ENCODE assay signal across 2 cellular contexts in the genomic region with DNA sequence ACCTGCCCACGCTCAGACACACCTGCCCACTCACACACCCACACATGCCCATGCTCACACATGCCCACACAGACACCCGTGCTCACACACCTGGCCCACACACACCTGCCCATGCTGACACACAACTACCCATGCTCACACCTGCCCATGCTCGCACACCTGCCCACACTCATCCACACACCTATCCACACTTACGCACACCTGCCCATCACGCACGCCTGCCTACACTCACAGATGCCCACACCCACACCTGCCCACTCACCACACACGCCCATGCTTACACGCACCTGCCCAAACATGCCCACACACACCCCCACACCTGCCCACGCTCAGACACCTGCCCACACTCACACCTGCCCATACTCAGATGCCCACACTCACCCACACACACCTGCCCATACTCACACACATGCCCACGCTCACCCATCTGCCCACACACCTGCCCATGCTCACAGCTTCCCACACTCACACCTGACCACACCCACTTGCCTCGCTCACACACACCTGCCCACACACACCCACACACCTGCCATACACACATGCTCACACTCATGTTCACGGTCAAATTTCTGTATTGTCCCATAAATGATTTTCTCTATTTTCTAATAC.
TF ChIP-seq lines count a peak whose summit lies in the region.

No MANE protein-coding gene starts in this region.

TF ChIP-seq in HEK293, 187 proteins besides CTCF, POLR2A, EP300 and RAD21:
- TF ChIP-seq ZEB2 (tag by site-specific recombination; IDR thresholded peaks at IDR 0.05) (peak; percentile 95), ZFHX2 (tag by site-specific recombination; conservative IDR thresholded peaks at IDR 0.05) (peak; percentile 100), EGR2 (tag by site-specific recombination; IDR thresholded peaks at IDR 0.05; ENCODE audit: low read depth) (peak; percentile 98), KLF8 (tag by site-specific recombination; IDR thresholded peaks at IDR 0.05) (0 out of 2 replicates have a peak, but pooled peaks have one; percentile 20), KLF9 (tag by site-specific recombination; IDR thresholded peaks at IDR 0.05; ENCODE audit: low read depth) (peak; percentile 62; the same call in 1 of the 2 replicates)
- TF ChIP-seq, protein P1, sequence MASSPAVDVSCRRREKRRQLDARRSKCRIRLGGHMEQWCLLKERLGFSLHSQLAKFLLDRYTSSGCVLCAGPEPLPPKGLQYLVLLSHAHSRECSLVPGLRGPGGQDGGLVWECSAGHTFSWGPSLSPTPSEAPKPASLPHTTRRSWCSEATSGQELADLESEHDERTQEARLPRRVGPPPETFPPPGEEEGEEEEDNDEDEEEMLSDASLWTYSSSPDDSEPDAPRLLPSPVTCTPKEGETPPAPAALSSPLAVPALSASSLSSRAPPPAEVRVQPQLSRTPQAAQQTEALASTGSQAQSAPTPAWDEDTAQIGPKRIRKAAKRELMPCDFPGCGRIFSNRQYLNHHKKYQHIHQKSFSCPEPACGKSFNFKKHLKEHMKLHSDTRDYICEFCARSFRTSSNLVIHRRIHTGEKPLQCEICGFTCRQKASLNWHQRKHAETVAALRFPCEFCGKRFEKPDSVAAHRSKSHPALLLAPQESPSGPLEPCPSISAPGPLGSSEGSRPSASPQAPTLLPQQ (tag by site-specific recombination; IDR thresholded peaks at IDR 0.05): no peak
- TF ChIP-seq, protein P2, sequence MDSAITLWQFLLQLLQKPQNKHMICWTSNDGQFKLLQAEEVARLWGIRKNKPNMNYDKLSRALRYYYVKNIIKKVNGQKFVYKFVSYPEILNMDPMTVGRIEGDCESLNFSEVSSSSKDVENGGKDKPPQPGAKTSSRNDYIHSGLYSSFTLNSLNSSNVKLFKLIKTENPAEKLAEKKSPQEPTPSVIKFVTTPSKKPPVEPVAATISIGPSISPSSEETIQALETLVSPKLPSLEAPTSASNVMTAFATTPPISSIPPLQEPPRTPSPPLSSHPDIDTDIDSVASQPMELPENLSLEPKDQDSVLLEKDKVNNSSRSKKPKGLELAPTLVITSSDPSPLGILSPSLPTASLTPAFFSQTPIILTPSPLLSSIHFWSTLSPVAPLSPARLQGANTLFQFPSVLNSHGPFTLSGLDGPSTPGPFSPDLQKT (IDR thresholded peaks at IDR 0.05; ENCODE audit: borderline replicate concordance, low read depth, low read length): no peak
- TF ChIP-seq, protein P3, sequence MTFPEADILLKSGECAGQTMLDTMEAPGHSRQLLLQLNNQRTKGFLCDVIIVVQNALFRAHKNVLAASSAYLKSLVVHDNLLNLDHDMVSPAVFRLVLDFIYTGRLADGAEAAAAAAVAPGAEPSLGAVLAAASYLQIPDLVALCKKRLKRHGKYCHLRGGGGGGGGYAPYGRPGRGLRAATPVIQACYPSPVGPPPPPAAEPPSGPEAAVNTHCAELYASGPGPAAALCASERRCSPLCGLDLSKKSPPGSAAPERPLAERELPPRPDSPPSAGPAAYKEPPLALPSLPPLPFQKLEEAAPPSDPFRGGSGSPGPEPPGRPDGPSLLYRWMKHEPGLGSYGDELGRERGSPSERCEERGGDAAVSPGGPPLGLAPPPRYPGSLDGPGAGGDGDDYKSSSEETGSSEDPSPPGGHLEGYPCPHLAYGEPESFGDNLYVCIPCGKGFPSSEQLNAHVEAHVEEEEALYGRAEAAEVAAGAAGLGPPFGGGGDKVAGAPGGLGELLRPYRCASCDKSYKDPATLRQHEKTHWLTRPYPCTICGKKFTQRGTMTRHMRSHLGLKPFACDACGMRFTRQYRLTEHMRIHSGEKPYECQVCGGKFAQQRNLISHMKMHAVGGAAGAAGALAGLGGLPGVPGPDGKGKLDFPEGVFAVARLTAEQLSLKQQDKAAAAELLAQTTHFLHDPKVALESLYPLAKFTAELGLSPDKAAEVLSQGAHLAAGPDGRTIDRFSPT (tag by site-specific recombination; IDR thresholded peaks at IDR 0.05): peak; percentile 74

TF ChIP-seq in GM12878, 131 proteins besides CTCF, POLR2A, EP300 and RAD21:
- TF ChIP-seq, protein P4, sequence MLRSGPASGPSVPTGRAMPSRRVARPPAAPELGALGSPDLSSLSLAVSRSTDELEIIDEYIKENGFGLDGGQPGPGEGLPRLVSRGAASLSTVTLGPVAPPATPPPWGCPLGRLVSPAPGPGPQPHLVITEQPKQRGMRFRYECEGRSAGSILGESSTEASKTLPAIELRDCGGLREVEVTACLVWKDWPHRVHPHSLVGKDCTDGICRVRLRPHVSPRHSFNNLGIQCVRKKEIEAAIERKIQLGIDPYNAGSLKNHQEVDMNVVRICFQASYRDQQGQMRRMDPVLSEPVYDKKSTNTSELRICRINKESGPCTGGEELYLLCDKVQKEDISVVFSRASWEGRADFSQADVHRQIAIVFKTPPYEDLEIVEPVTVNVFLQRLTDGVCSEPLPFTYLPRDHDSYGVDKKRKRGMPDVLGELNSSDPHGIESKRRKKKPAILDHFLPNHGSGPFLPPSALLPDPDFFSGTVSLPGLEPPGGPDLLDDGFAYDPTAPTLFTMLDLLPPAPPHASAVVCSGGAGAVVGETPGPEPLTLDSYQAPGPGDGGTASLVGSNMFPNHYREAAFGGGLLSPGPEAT (IDR thresholded peaks at IDR 0.05; ENCODE audit: low read depth): no peak
- TF ChIP-seq BCL3 (IDR thresholded peaks at IDR 0.05; ENCODE audit: borderline replicate concordance, insufficient read depth, low read depth, low read length, poor library complexity, severe bottlenecking): peak; percentile 54
